In the genomic region with DNA sequence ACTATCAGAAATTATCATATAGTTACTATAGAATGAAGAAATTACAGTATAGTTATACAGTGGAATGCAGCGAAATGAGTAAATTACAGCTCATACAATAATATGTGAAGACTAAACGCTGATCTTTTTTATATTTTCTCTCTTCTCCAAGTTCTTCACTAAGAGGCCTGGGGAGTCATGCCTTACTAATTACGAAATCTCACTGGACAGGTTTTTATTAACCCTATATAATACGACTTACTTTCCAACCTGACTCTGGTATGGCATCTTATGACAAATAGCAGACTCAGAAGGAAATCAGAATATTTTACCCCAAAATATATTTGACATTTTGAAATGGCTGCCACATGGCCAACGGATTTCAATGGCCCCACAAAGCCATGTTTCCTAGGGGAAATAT, we compare ENCODE assay signal across 22 cellular contexts. TPM values are rescaled to one million over a fixed set of nuclear protein-coding genes. Genes with fewer than 3 reads are reported as not detected.
DNase-seq lines count a peak whose midpoint lies in the region; ATAC-seq and TF ChIP-seq lines count a peak whose summit lies in the region.
"Had no signal": no experiment of that assay in that cellular context is flagged by ENCODE, and none has a peak within 500 bp of the region (broad histone marks: within the 10 kb centered on the region; RNA-seq: fewer than 3 reads in every experiment).

No MANE protein-coding gene starts in this region.

- TF ChIP-seq EP300 in Ishikawa (IDR thresholded peaks at IDR 0.05; ENCODE audit: borderline replicate concordance) = no peak

- no peak overlapping the region for H3K4me3 ChIP-seq in PC-3 (ENCODE audit: low read length)
- no peak overlapping the region for H3K4me3 ChIP-seq in lower lobe of right lung
- H3K4me3 ChIP-seq: GM12878, GM23338, K562 had no signal

- H3K27ac ChIP-seq in PC-3 (ENCODE audit: low read length) = no peak overlapping the region
- no peak overlapping the region for H3K27ac ChIP-seq in lower lobe of right lung

- 0 out of 2 replicates have a peak, but pooled peaks cover 4% of the 10 kb centered on the region for H3K4me1 ChIP-seq in PC-3 (ENCODE audit: insufficient read depth, low read length)
- H3K4me1 ChIP-seq in lower lobe of right lung = no peaks in the 10 kb centered on the region

- DNase-seq in PC-3 (peak; percentile 9), erythroblast (lab: John Stamatoyannopoulos, UW) (no peak), lower lobe of right lung (no peak), GM20000 (ENCODE audit: low spot score) (no peak)
- DNase-seq: ACHN; BE2C; C1 segment of cervical spinal cord; CD4-positive, CD25-positive, alpha-beta regulatory T cell; CD8-positive, alpha-beta memory T cell; COR-L47; DMS 273 treated with DMSO at 0.1 percent for 48 hours; DMS53; DND-41; EL; HFFc6 had no signal

- TF ChIP-seq POLR2A in erythroblast (IDR thresholded peaks at IDR 0.05; ENCODE audit: low read length) = peak; percentile 9

- no peaks in the 10 kb centered on the region for H3F3A ChIP-seq in PC-3 (ENCODE audit: low read length, unreplicated experiment)

- no TSS peak for BruUV-seq in PC-3 (replicated peaks; lab: Mats Ljungman, UMichigan)

- intact Hi-C loops in PC-3 (cut with micrococcal nuclease) (no loop called here), lower lobe of right lung (cut with DNase I) (no loop called here)

- H4K20me1 ChIP-seq in PC-3 (ENCODE audit: low read length) = 0 out of 2 replicates have a peak, but pooled peaks cover 4% of the 10 kb centered on the region

- POLR2A ChIA-PET in PC-3 (lab: Charles Lee; ENCODE audit: unreplicated experiment) = no interaction called here

- H2AFZ ChIP-seq in PC-3 (ENCODE audit: low read length) = no peak overlapping the region
- H2AFZ ChIP-seq: GM23338 had no signal

- CTCF ChIA-PET in PC-3 (lab: Charles Lee) = no interaction called here

- H3K79me2 ChIP-seq in PC-3 (ENCODE audit: low read length) = peaks cover 48% of the 10 kb centered on the region

- H3K9me3 ChIP-seq in PC-3 (ENCODE audit: low read length) = no peaks in the 10 kb centered on the region
- H3K9me3 ChIP-seq in lower lobe of right lung = no peaks in the 10 kb centered on the region
- H3K9me3 ChIP-seq: BE2C had no signal

- ATAC-seq in PC-3 (no peak), lower lobe of right lung (peak; percentile 34 to 70), HG03439 (IDR thresholded peaks at IDR 0.05; ENCODE audit: unreplicated experiment) (no peak), HG02938 (IDR thresholded peaks at IDR 0.05; ENCODE audit: unreplicated experiment) (no peak)
- ATAC-seq: GM12878, GM23338, HCT116 had no signal

- TF ChIP-seq CTCF in PC-3 (conservative IDR thresholded peaks at IDR 0.05; ENCODE audit: low read depth, low read length) (no peak), lower lobe of right lung (IDR thresholded peaks at IDR 0.05) (no peak), GM20000 (IDR thresholded peaks at IDR 0.05; ENCODE audit: extremely low read depth, missing control alignments) (no peak)

- H3K4me2 ChIP-seq in PC-3 (ENCODE audit: low read length) = no peak overlapping the region
- H3K4me2 ChIP-seq: GM23338 had no signal

- H3K36me3 ChIP-seq in PC-3 (ENCODE audit: low read depth, low read length) (no peaks in the 10 kb centered on the region), lower lobe of right lung (no peaks in the 10 kb centered on the region)

- no peak overlapping the region for H3K9ac ChIP-seq in PC-3 (ENCODE audit: low read length)

- no peaks in the 10 kb centered on the region for H3K27me3 ChIP-seq in PC-3 (ENCODE audit: low read length)
- no peaks in the 10 kb centered on the region for H3K27me3 ChIP-seq in lower lobe of right lung (ENCODE audit: low read depth)
- H3K27me3 ChIP-seq: BE2C had no signal

- H3K9me2 ChIP-seq in PC-3 (replicated peaks; ENCODE audit: low read length) = no peaks in the 10 kb centered on the region

- no peak for TF ChIP-seq RAD21 in Ishikawa (IDR thresholded peaks at IDR 0.05; ENCODE audit: low read depth)

TF ChIP-seq in Ishikawa, 13 proteins besides CTCF, POLR2A, EP300 and RAD21:
- TF ChIP-seq NFIC (IDR thresholded peaks at IDR 0.05) = no peak
- peak; percentile 49 for TF ChIP-seq CEBPB (IDR thresholded peaks at IDR 0.05)
- no peak for TF ChIP-seq TEAD4 (IDR thresholded peaks at IDR 0.05)
- TF ChIP-seq FOXM1 (IDR thresholded peaks at IDR 0.05; ENCODE audit: borderline replicate concordance, low read depth) = no peak

RNA-seq across cellular contexts. Expression of a gene that starts 9.1 kb away (rescaled TPM):
- total RNA-seq in PC-3 (2014; rRNA removed) (20.4 and 28.9 TPM in 2 replicates), lower lobe of right lung (14.5 TPM)

Comparison
In these comparisons a context has a peak if more than half of its experiments do, and no peak if none do; other contexts are left out.
1. ATAC-seq: peak in lower lobe of right lung (2 of 2); none in PC-3 (single experiment), HG03439 (single experiment) and HG02938 (single experiment).